Comparison of ENCODE assay signal across 8 cellular contexts in genomic region chr3:153161138-153161713, GRCh38. TPM values are rescaled to one million over a fixed set of nuclear protein-coding genes. Genes with fewer than 3 reads are reported as not detected.
A peak's percentile ranks its signal among the peaks of the same experiment; 100 is the strongest.
DNase-seq lines count a peak whose midpoint lies in the region; TF ChIP-seq lines count a peak whose summit lies in the region.

No MANE protein-coding gene starts in this region.

- no peak overlapping the region for H2BK20ac ChIP-seq in H9 (ENCODE audit: low read depth, low read length, poor library complexity, severe bottlenecking)

- TF ChIP-seq CTCF in H9 (conservative IDR thresholded peaks at IDR 0.05), result no peak
- no peak for TF ChIP-seq CTCF in suprapubic skin (IDR thresholded peaks at IDR 0.05)

- H3K27ac ChIP-seq in H9 (ENCODE audit: insufficient read length, low read depth, low read length), result peak overlapping the region; percentile 36
- peak overlapping the region; percentile 96 for H3K27ac ChIP-seq in suprapubic skin

- no peak overlapping the region for H2BK12ac ChIP-seq in H9 (ENCODE audit: insufficient read length, low read depth, low read length)

- peak overlapping the region; percentile 80 for H3K9ac ChIP-seq in ES-I3 (ENCODE audit: low read depth, low read length)
- H3K9ac ChIP-seq in H9 (ENCODE audit: extremely low read depth, insufficient read length, low read length), result peak overlapping the region; percentile 66

- peaks cover 14% of the 10 kb centered on the region; the same call in 1 of the 2 replicates for H3K79me2 ChIP-seq in H9 (ENCODE audit: insufficient read depth, low read length)

- H3K4me1 ChIP-seq in ES-I3 (ENCODE audit: insufficient read depth, low read length), result no peaks in the 10 kb centered on the region
- no peaks in the 10 kb centered on the region for H3K4me1 ChIP-seq in H9 (ENCODE audit: insufficient read depth, low read length)
- H3K4me1 ChIP-seq in suprapubic skin, result peaks cover 36% of the 10 kb centered on the region

- peak overlapping the region; percentile 94 to 99 for H3K4me3 Mint-ChIP-seq in H9

- no peaks in the 10 kb centered on the region for H3K9me3 Mint-ChIP-seq in H9

- H2BK5ac ChIP-seq in H9 (ENCODE audit: insufficient read length, low read length), result no peak overlapping the region

- peaks cover 14% of the 10 kb centered on the region for H3K23me2 ChIP-seq in H9 (ENCODE audit: insufficient read length, low read depth, low read length, poor library complexity, severe bottlenecking)

- 0 out of 2 replicates have a peak overlapping the region, but pooled peaks have one; percentile 89 for H3K14ac ChIP-seq in H9 (ENCODE audit: insufficient read depth, low read length)

- H3K36me3 Mint-ChIP-seq in H9 (ENCODE audit: insufficient read depth in 1 of 3, low read depth in 3 of 3), result peaks cover 0 to 5% (median 3%) of the 10 kb centered on the region in 3 experiments; a peak in 3 of 7 replicates

- no peak overlapping the region for H2AK5ac ChIP-seq in H9 (ENCODE audit: insufficient read length, low read length)

- H3K27me3 ChIP-seq in H9 (ENCODE audit: insufficient read depth, low read length) (no peaks in the 10 kb centered on the region), suprapubic skin (no peaks in the 10 kb centered on the region)

- H4K8ac ChIP-seq in H9 (replicated peaks; ENCODE audit: insufficient read length, low read depth, low read length), result no peak overlapping the region

- peak overlapping the region; percentile 25 for H2AFZ ChIP-seq in H9 (ENCODE audit: low read length)

- H3K56ac ChIP-seq in H9 (ENCODE audit: insufficient read length, low read depth, low read length), result no peak overlapping the region

- H3K4me3 ChIP-seq in suprapubic skin, result peak overlapping the region; percentile 83

- peaks cover 36% of the 10 kb centered on the region in 2 experiments for H3K4me1 Mint-ChIP-seq in H9

- H3K4ac ChIP-seq in H9 (ENCODE audit: low read depth, low read length), result no peak overlapping the region

- TF ChIP-seq EP300 in suprapubic skin (IDR thresholded peaks at IDR 0.05), result no peak

- peak overlapping the region; percentile 16 for H3K18ac ChIP-seq in H9 (ENCODE audit: insufficient read length, low read depth, low read length)

- H3K79me1 ChIP-seq in H9 (ENCODE audit: insufficient read depth, low read depth, low read length, poor library complexity, severe bottlenecking), result no peaks in the 10 kb centered on the region

- no peaks in the 10 kb centered on the region for H3K9me3 ChIP-seq in ES-I3 (ENCODE audit: control insufficient read depth, insufficient read depth, low read length)
- H3K9me3 ChIP-seq in H9 (ENCODE audit: control insufficient read depth, low read depth, low read length), result no peaks in the 10 kb centered on the region
- no peaks in the 10 kb centered on the region for H3K9me3 ChIP-seq in suprapubic skin

- no peak overlapping the region for H4K91ac ChIP-seq in H9 (ENCODE audit: insufficient read length, low read depth, low read length)

- H2BK15ac ChIP-seq in H9 (ENCODE audit: low read depth, low read length), result no peak overlapping the region

- H3K27me3 Mint-ChIP-seq in H9 (ENCODE audit: low read depth), result peaks cover 2% of the 10 kb centered on the region; the same call in 1 of the 2 replicates

- no CpG with 5 or more reads among the region's 27 CpGs for WGBS in H9 (ENCODE audit: extremely low coverage, insufficient read length, low lambda C conversion rate)
- 1% methylated on average over 14 of the region's 27 CpGs for WGBS in suprapubic skin

- H2BK120ac ChIP-seq in H9 (ENCODE audit: low read depth, low read length, poor library complexity, severe bottlenecking), result no peak overlapping the region

- H3K27ac Mint-ChIP-seq in H9, result peak overlapping the region; percentile 97

- H4K5ac ChIP-seq in H9 (ENCODE audit: insufficient read length, low read depth, low read length), result no peak overlapping the region

- DNase-seq in H9, result peak; percentile 99
- peak; percentile 100 for DNase-seq in M059J (ENCODE audit: low read depth)
- peak; percentile 82 for DNase-seq in SK-N-DZ (ENCODE audit: low spot score)
- peak; percentile 89 for DNase-seq in activated naive CD4-positive, alpha-beta T cell treated with anti-CD3 and anti-CD28 coated beads, Interleukin-2, amount 50 U/mL, for 16 hours
- peak; percentile 90 for DNase-seq in globus pallidus (ENCODE audit: low spot score)
- peak; percentile 100 for DNase-seq in non-pigmented ciliary epithelial cell (ENCODE audit: low read depth)
- DNase-seq in suprapubic skin (ENCODE audit: low spot score in 2 of 2), result peak; percentile 96 to 97

- H3K23ac ChIP-seq in H9 (ENCODE audit: insufficient read length, low read depth, low read length), result no peak overlapping the region

- no peaks in the 10 kb centered on the region for H4K20me1 ChIP-seq in H9 (ENCODE audit: control insufficient read depth, insufficient read depth, insufficient read length)

- H3K36me3 ChIP-seq in ES-I3 (ENCODE audit: insufficient read depth, low read length) (no peaks in the 10 kb centered on the region), suprapubic skin (no peaks in the 10 kb centered on the region)

- peak overlapping the region; percentile 87 for H3K4me2 ChIP-seq in H9 (ENCODE audit: insufficient read depth, insufficient read length, low read length)

- TF ChIP-seq POLR2A in suprapubic skin (IDR thresholded peaks at IDR 0.05), result no peak

- no peak overlapping the region for H3T11ph ChIP-seq in H9 (ENCODE audit: low read length)

RNA-seq across cellular contexts. Expression of gene RAP2B, which starts 0.8 kb away (rescaled TPM):
- total RNA-seq in H9 (2021) (18.2 and 18.7 TPM in 2 replicates), suprapubic skin (10 to 100 TPM; 13.8 to 27.4 (median 21.0) TPM)
- total RNA-seq in M059J (2014; rRNA removed; shearing (Covaris generic)), result 13.0 and 20.4 TPM in 2 replicates
- polyA plus RNA-seq in SK-N-DZ (2014; cell fraction: cytosol; rRNA removed), result 0.75 and 0.91 TPM in 2 replicates
- polyA plus RNA-seq in SK-N-DZ (2014; cell fraction: nucleus; rRNA removed), result 0.22 and 0.42 TPM in 2 replicates

Comparison
In these comparisons a context has a peak if more than half of its experiments do, and no peak if none do; other contexts are left out.
1. Peak in every context shown above with its lines: DNase-seq, H3K4me3 ChIP-seq and H3K27ac ChIP-seq.